9 cellular contexts compared by ENCODE assay signal in genomic region chr4:39636786-39637185, GRCh38. TPM values are rescaled to one million over a fixed set of nuclear protein-coding genes. Genes with fewer than 3 reads are reported as not detected.
DNase-seq lines count a peak whose midpoint lies in the region; ATAC-seq, FAIRE-seq and TF ChIP-seq lines count a peak whose summit lies in the region.
"Had no signal": no experiment of that assay in that cellular context is flagged by ENCODE, and none has a peak within 500 bp of the region (broad histone marks: within the 10 kb centered on the region; RNA-seq: fewer than 3 reads in every experiment).

No MANE protein-coding gene starts in this region.

- H3K9ac ChIP-seq in keratinocyte (ENCODE audit: control insufficient read depth, extremely low read depth, insufficient read depth, low read length), result peak overlapping the region; percentile 94

- peaks cover 45% of the 10 kb centered on the region for H3K4me1 Mint-ChIP-seq in activated naive CD8-positive, alpha-beta T cell treated with anti-CD3 and anti-CD28 coated beads, Interleukin-2, amount 50 U/mL, for 24 hours

- H3K4me1 ChIP-seq in keratinocyte (ENCODE audit: control insufficient read depth, extremely low read depth, insufficient read depth, low read length), result peaks cover 19% of the 10 kb centered on the region
- peaks cover 7 to 27% of the 10 kb centered on the region in 2 donors for H3K4me1 ChIP-seq in thoracic aorta (ENCODE audit: control insufficient read depth in 1 of 2, low read depth in 2 of 2)

- H3K79me2 ChIP-seq in keratinocyte (ENCODE audit: control insufficient read depth, insufficient read depth, low read length), result peaks cover 3% of the 10 kb centered on the region

- dilution Hi-C loops in keratinocyte (cut with MboI; ENCODE audit: extremely low pct_ligation_motif_present, low sequenced_read_pairs), result no loop called here

- H3K4me3 ChIP-seq in keratinocyte (ENCODE audit: control insufficient read depth in 2 of 3, extremely low read depth in 1 of 3, insufficient read depth in 2 of 3, low read depth in 1 of 3, low read length in 3 of 3) (peak overlapping the region in 2 of 3 experiments; percentile 61 to 82), thoracic aorta (peak overlapping the region; percentile 97)

- ATAC-seq in activated naive CD8-positive, alpha-beta T cell treated with anti-CD3 and anti-CD28 coated beads, Interleukin-2, amount 50 U/mL, for 24 hours, result no peak
- no peak for ATAC-seq in thoracic aorta (ENCODE audit: insufficient number of reproducible peaks, low FRiP score, low read depth)

- peak overlapping the region; percentile 85 for H3K4me3 Mint-ChIP-seq in activated naive CD8-positive, alpha-beta T cell treated with anti-CD3 and anti-CD28 coated beads, Interleukin-2, amount 50 U/mL, for 24 hours

- DNase-seq in activated CD8-positive, alpha-beta memory T cell treated with anti-CD3 and anti-CD28 coated beads for 24 hours, result peak; percentile 24
- DNase-seq in activated CD8-positive, alpha-beta memory T cell treated with anti-CD3 and anti-CD28 coated beads, Interleukin-2, amount 50 U/mL, for 4 hours, result no peak
- DNase-seq in activated naive CD8-positive, alpha-beta T cell treated with anti-CD3 and anti-CD28 coated beads, Interleukin-2, amount 50 U/mL, for 24 hours, result no peak
- no peak for DNase-seq in keratinocyte (ENCODE audit: low read depth, low spot score)
- no peak for DNase-seq in thoracic aorta (ENCODE audit: low spot score)
- DNase-seq in occipital lobe (lab: John Stamatoyannopoulos, UW), result no peak
- DNase-seq in amniotic stem cell (lab: John Stamatoyannopoulos, UW), result no peak
- DNase-seq in hypothalamus (lab: John Stamatoyannopoulos, UW), result no peak
- DNase-seq: NCI-H2081 treated with DMSO at 0.1 percent for 48 hours had no signal

- H4K20me1 ChIP-seq in keratinocyte (ENCODE audit: control insufficient read depth, extremely low read depth, insufficient read depth, low read length), result no peaks in the 10 kb centered on the region

- FAIRE-seq in keratinocyte (lab: Jason Lieb, UNC), result no peak

- no peak for TF ChIP-seq CTCF in keratinocyte (optimal IDR thresholded peaks at IDR 0.05 in 1 of 3, IDR thresholded peaks at IDR 0.05 in 1 of 3, conservative IDR thresholded peaks at IDR 0.05 in 1 of 3; ENCODE audit: extremely low read depth in 1 of 3, insufficient read depth in 2 of 3, low read length in 3 of 3)
- TF ChIP-seq CTCF in thoracic aorta (IDR thresholded peaks at IDR 0.05), result no peak

- no peaks in the 10 kb centered on the region for H3K27me3 Mint-ChIP-seq in activated naive CD8-positive, alpha-beta T cell treated with anti-CD3 and anti-CD28 coated beads, Interleukin-2, amount 50 U/mL, for 24 hours

- H3K27ac ChIP-seq in keratinocyte (ENCODE audit: control insufficient read depth, insufficient read depth, low read length) (peak overlapping the region; percentile 93), thoracic aorta (peak overlapping the region; percentile 97)

- H3K9me3 Mint-ChIP-seq in activated naive CD8-positive, alpha-beta T cell treated with anti-CD3 and anti-CD28 coated beads, Interleukin-2, amount 50 U/mL, for 24 hours, result no peaks in the 10 kb centered on the region

- H3K27me3 ChIP-seq in keratinocyte (ENCODE audit: control insufficient read depth, extremely low read depth, insufficient read depth, low read length) (no peaks in the 10 kb centered on the region), thoracic aorta (replicated peaks; ENCODE audit: insufficient read depth) (no peaks in the 10 kb centered on the region)

- H3K4me2 ChIP-seq in keratinocyte (ENCODE audit: control insufficient read depth, extremely low read depth, insufficient read depth, low read depth, low read length), result peak overlapping the region; percentile 100

- H2AFZ ChIP-seq in keratinocyte (ENCODE audit: control insufficient read depth, low read length), result peak overlapping the region; percentile 94

- H3K27ac Mint-ChIP-seq in activated naive CD8-positive, alpha-beta T cell treated with anti-CD3 and anti-CD28 coated beads, Interleukin-2, amount 50 U/mL, for 24 hours, result no peak overlapping the region

- no peaks in the 10 kb centered on the region for H3K36me3 ChIP-seq in keratinocyte (ENCODE audit: control insufficient read depth in 2 of 2, extremely low read depth in 1 of 2, insufficient read depth in 2 of 2, low read length in 2 of 2)
- H3K36me3 ChIP-seq in thoracic aorta, result no peaks in the 10 kb centered on the region

- H3K9me3 ChIP-seq in keratinocyte (ENCODE audit: control insufficient read depth, low read depth, low read length), result no peaks in the 10 kb centered on the region
- H3K9me3 ChIP-seq in thoracic aorta, result no peaks in the 10 kb centered on the region

- no peaks in the 10 kb centered on the region for H3K36me3 Mint-ChIP-seq in activated naive CD8-positive, alpha-beta T cell treated with anti-CD3 and anti-CD28 coated beads, Interleukin-2, amount 50 U/mL, for 24 hours (ENCODE audit: low read depth)

- H3K9me1 ChIP-seq in keratinocyte (ENCODE audit: control insufficient read depth, extremely low read depth, insufficient read depth, low read length), result no peaks in the 10 kb centered on the region

RNA-seq across cellular contexts. Expression of gene SMIM14, which starts 1.9 kb away (rescaled TPM):
- polyA plus RNA-seq in keratinocyte, result 4.7 to 18.9 TPM (median 13.9 TPM) in 3 replicates
- 2.8 TPM for polyA plus RNA-seq in keratinocyte (2011; ENCODE audit: low read depth)
- 11.0 and 21.5 TPM in 2 replicates for polyA plus RNA-seq in keratinocyte (2011; cell fraction: cytosol; rRNA removed)
- polyA plus RNA-seq in keratinocyte (2011; cell fraction: nucleus; rRNA removed), result 7.3 and 11.4 TPM in 2 replicates
- polyA plus RNA-seq in keratinocyte (2012; ENCODE audit: low replicate concordance), result 5.1 and 12.7 TPM in 2 replicates
- 6.0 to 23.4 TPM (median 17.8 TPM) in 3 replicates for polyA minus RNA-seq in keratinocyte
- polyA minus RNA-seq in keratinocyte (2011; cell fraction: cytosol; rRNA and poly(A)+ RNA removed), result 8.1 TPM
- 1.3 and 9.2 TPM in 2 replicates for polyA minus RNA-seq in keratinocyte (2011; cell fraction: nucleus; rRNA and poly(A)+ RNA removed)
- total RNA-seq in thoracic aorta (10 to 100 TPM; 41.0 to 58.1 TPM), occipital lobe (59.9 TPM)
